ENCODE assay signal across 8 cellular contexts in genomic region chr15:43493687-43494472, GRCh38. TPM values are rescaled to one million over a fixed set of nuclear protein-coding genes. Genes with fewer than 3 reads are reported as not detected.
DNase-seq lines count a peak whose midpoint lies in the region; ATAC-seq and TF ChIP-seq lines count a peak whose summit lies in the region.

No MANE protein-coding gene starts in this region.

- no peak for TF ChIP-seq POLR2A in body of pancreas (IDR thresholded peaks at IDR 0.05)

- H3K9me3 ChIP-seq in right atrium auricular region (no peaks in the 10 kb centered on the region), body of pancreas (no peaks in the 10 kb centered on the region), mucosa of rectum (ENCODE audit: control insufficient read depth in 2 of 2, low read length in 2 of 2) (no peaks in the 10 kb centered on the region)

- H3K4me1 ChIP-seq in right atrium auricular region (peaks cover 0 to 12% of the 10 kb centered on the region in 2 donors), body of pancreas (peaks cover 13% of the 10 kb centered on the region), mucosa of rectum (ENCODE audit: control insufficient read depth in 2 of 2, insufficient read depth in 2 of 2, low read length in 2 of 2) (peaks cover 8 to 11% of the 10 kb centered on the region in 2 donors)

- H3K4me3 ChIP-seq in right atrium auricular region (peak overlapping the region in 1 of 2 donors; percentile 88), body of pancreas (no peak overlapping the region), mucosa of rectum (ENCODE audit: low read length in 2 of 2) (peak overlapping the region; percentile 81 to 98)

- WGBS in body of pancreas, 2 donors, result 52 to 59% methylated on average over 8 of the region's 8 CpGs

- H3K36me3 ChIP-seq in right atrium auricular region (no peaks in the 10 kb centered on the region), body of pancreas (replicated peaks in 1 of 2; ENCODE audit: insufficient read depth in 1 of 2, low read depth in 2 of 2) (no peaks in the 10 kb centered on the region), mucosa of rectum (ENCODE audit: control insufficient read depth in 2 of 2, insufficient read depth in 2 of 2, low read length in 2 of 2) (peaks cover 3 to 4% of the 10 kb centered on the region in 2 donors)

- peak overlapping the region; percentile 60 to 87 for H3K9ac ChIP-seq in mucosa of rectum (ENCODE audit: low read depth in 1 of 2, low read length in 2 of 2)

- intact Hi-C loops in Right ventricle myocardium inferior (cut with DNase I), result loop anchor here (2.0 kb wide), 1 partner anchor 17 kb away; no protein-coding TSS in a partner anchor
- intact Hi-C loops in body of pancreas (cut with DNase I), result no loop called here

- ATAC-seq in Right ventricle myocardium inferior, result no peak
- no peak for ATAC-seq in body of pancreas
- no peak for ATAC-seq in HG03442 (IDR thresholded peaks at IDR 0.05; ENCODE audit: unreplicated experiment)

- no peak for DNase-seq in right atrium auricular region (ENCODE audit: low spot score)
- no peak for DNase-seq in Right ventricle myocardium inferior (ENCODE audit: missing footprints)
- no peak for DNase-seq in body of pancreas
- DNase-seq in RKO (ENCODE audit: low spot score), result no peak
- no peak for DNase-seq in NCI-H2107 treated with DMSO at 0.1 percent for 48 hours (lab: John Stamatoyannopoulos, UW; ENCODE audit: unreplicated experiment)
- DNase-seq in stimulated activated CD4-positive, alpha-beta T cell treated with anti-CD3 and anti-CD28 coated beads, Interleukin-2, amount 100 ng/mL, for 24 hours, result no peak

- TF ChIP-seq CTCF in right atrium auricular region (IDR thresholded peaks at IDR 0.05) (no peak), body of pancreas (IDR thresholded peaks at IDR 0.05) (no peak)

- no peaks in the 10 kb centered on the region for H3K27me3 ChIP-seq in right atrium auricular region
- H3K27me3 ChIP-seq in body of pancreas, result no peaks in the 10 kb centered on the region
- H3K27me3 ChIP-seq in mucosa of rectum (ENCODE audit: control insufficient read depth in 2 of 2, insufficient read depth in 2 of 2, low read length in 2 of 2), result no peaks in the 10 kb centered on the region

- H3K27ac ChIP-seq in right atrium auricular region, result peak overlapping the region; percentile 88 to 89
- H3K27ac ChIP-seq in body of pancreas, result peak overlapping the region in 3 of 4 donors; percentile 69 to 84 (median 82)
- peak overlapping the region; percentile 76 to 78 for H3K27ac ChIP-seq in mucosa of rectum (ENCODE audit: low read depth in 2 of 2, low read length in 2 of 2)

RNA-seq across cellular contexts. Expression of gene TP53BP1, which starts 0.9 kb away (rescaled TPM):
- total RNA-seq in right atrium auricular region (10 to 100 TPM; 23.1 to 34.2 TPM), Right ventricle myocardium inferior (24.3 TPM), body of pancreas (10 to 100 TPM; 12.5 to 17.5 TPM)

RNA-seq across cellular contexts. Expression of gene MAP1A, which starts 23.5 kb away (rescaled TPM):
- total RNA-seq in right atrium auricular region (10 to 100 TPM; 39.3 to 52.7 TPM), Right ventricle myocardium inferior (21.4 TPM), body of pancreas (1 to 10 TPM; 3.1 to 4.0 TPM)

Comparison
In these comparisons a context has a peak if more than half of its experiments do, and no peak if none do; other contexts are left out.
1. H3K4me3 ChIP-seq: peak in mucosa of rectum (2 of 2); none in body of pancreas (0 of 2).
2. Peak in every context shown above with its lines, with median percentiles within 50 percentile points of each other: H3K27ac ChIP-seq.